ENCODE assay signal across 8 cellular contexts in the genomic region with DNA sequence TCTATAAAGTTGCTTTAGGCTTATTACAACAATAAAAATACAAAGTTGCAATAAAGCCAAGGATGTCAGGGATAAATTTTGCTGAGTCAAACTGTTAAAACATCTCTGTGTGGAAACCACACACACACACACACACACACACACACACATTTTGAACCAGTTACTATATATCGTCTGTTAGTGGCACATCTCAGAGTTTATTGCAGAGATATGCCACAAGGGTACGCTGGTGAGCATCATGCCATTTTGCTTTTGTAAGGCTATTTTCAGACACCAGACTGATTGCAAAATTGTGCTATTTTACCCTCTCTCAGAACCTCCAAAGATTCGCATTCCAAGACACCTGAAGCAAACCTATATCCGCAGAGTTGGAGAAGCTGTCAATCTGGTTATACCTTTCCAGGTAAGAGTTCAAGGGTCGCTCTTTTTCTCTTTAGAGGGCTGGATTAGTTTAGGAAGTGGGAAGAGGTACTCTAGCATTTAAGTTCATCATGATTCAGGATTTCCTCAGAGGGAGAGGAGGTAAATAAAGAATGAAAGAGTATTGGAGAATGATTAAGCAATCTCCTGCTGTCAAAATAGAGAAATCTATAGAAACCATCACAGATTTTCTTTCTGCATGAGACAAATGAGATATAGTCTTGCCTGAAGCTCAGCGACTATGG. TPM values are rescaled to one million over a fixed set of nuclear protein-coding genes. Genes with fewer than 3 reads are reported as not detected.
A peak's percentile ranks its signal among the peaks of the same experiment; 100 is the strongest.
DNase-seq lines count a peak whose midpoint lies in the region; ATAC-seq, FAIRE-seq and TF ChIP-seq lines count a peak whose summit lies in the region.

No MANE protein-coding gene starts in this region.

- H3K4me3 ChIP-seq in A673 (ENCODE audit: low read depth, low read length, poor library complexity, severe bottlenecking), result no peak overlapping the region
- H3K4me3 ChIP-seq in OCI-LY3 (ENCODE audit: low read length), result no peak overlapping the region
- no peak overlapping the region for H3K4me3 ChIP-seq in GM12878
- H3K4me3 ChIP-seq in keratinocyte (ENCODE audit: control insufficient read depth in 2 of 3, extremely low read depth in 1 of 3, insufficient read depth in 2 of 3, low read depth in 1 of 3, low read length in 3 of 3), result no peak overlapping the region
- H3K4me3 ChIP-seq in thoracic aorta, result no peak overlapping the region

- no peak for TF ChIP-seq EP300 in GM12878 (IDR thresholded peaks at IDR 0.05; ENCODE audit: borderline replicate concordance in 1 of 2, control insufficient read depth in 1 of 2, low read depth in 2 of 2, low read length in 2 of 2)

- TF ChIP-seq POLR2A in GM12878 (IDR thresholded peaks at IDR 0.05; ENCODE audit: low read depth, low read length), result no peak

- POLR2A ChIA-PET in A673 (lab: Charles Lee; ENCODE audit: low non-redundant PET), result no interaction called here
- POLR2A ChIA-PET in GM12878 (lab: Charles Lee), result no interaction called here

- dilution Hi-C loops in keratinocyte (cut with MboI; ENCODE audit: extremely low pct_ligation_motif_present, low sequenced_read_pairs), result no loop called here

- H3K36me3 ChIP-seq in A673 (ENCODE audit: insufficient read depth, low read length, poor library complexity, severe bottlenecking), result no peaks in the 10 kb centered on the region
- no peaks in the 10 kb centered on the region for H3K36me3 ChIP-seq in OCI-LY3 (replicated peaks; ENCODE audit: low read depth, low read length)
- H3K36me3 ChIP-seq in GM12878 (ENCODE audit: control insufficient read depth in 2 of 2, insufficient read depth in 2 of 2, low read length in 1 of 2), result no peaks in the 10 kb centered on the region
- no peaks in the 10 kb centered on the region for H3K36me3 ChIP-seq in keratinocyte (ENCODE audit: control insufficient read depth in 2 of 2, extremely low read depth in 1 of 2, insufficient read depth in 2 of 2, low read length in 2 of 2)
- H3K36me3 ChIP-seq in thoracic aorta, result no peaks in the 10 kb centered on the region

- H2AFZ ChIP-seq in OCI-LY3 (ENCODE audit: low read depth, low read length) (no peak overlapping the region), GM12878 (ENCODE audit: control insufficient read depth, low read depth, low read length) (no peak overlapping the region), keratinocyte (ENCODE audit: control insufficient read depth, low read length) (no peak overlapping the region)

- H3K4me1 ChIP-seq in A673 (ENCODE audit: insufficient read depth, low read length, poor library complexity, severe bottlenecking), result no peaks in the 10 kb centered on the region
- peaks cover 23% of the 10 kb centered on the region for H3K4me1 ChIP-seq in OCI-LY3 (ENCODE audit: low read length)
- peaks cover 3% of the 10 kb centered on the region; the same call in 1 of the 2 replicates for H3K4me1 ChIP-seq in GM12878 (ENCODE audit: control insufficient read depth, insufficient read depth, low read length)
- no peaks in the 10 kb centered on the region for H3K4me1 ChIP-seq in keratinocyte (ENCODE audit: control insufficient read depth, extremely low read depth, insufficient read depth, low read length)
- H3K4me1 ChIP-seq in thoracic aorta (ENCODE audit: control insufficient read depth in 1 of 2, low read depth in 2 of 2), result no peaks in the 10 kb centered on the region

- no peaks in the 10 kb centered on the region for H3K9me3 ChIP-seq in A673 (ENCODE audit: low read depth, low read length, poor library complexity, severe bottlenecking)
- no peaks in the 10 kb centered on the region for H3K9me3 ChIP-seq in OCI-LY3 (ENCODE audit: insufficient read depth, low read length)
- no peaks in the 10 kb centered on the region for H3K9me3 ChIP-seq in GM12878 (replicated peaks; ENCODE audit: control insufficient read depth, insufficient read depth, low read length)
- no peaks in the 10 kb centered on the region for H3K9me3 ChIP-seq in keratinocyte (ENCODE audit: control insufficient read depth, low read depth, low read length)
- no peaks in the 10 kb centered on the region for H3K9me3 ChIP-seq in thoracic aorta

- SMC1A ChIA-PET in GM12878 (lab: Charles Lee; ENCODE audit: uncharacterized antibody, unreplicated experiment), result interaction anchor here (0.9 to 1.6 kb wide), 3 partner anchors 23 to 1099 kb away, joined by 3 to 4 read pairs (median 3); no protein-coding TSS in a partner anchor

- in situ Hi-C loops in GM12878 (cut with MboI), result no loop called here

- FAIRE-seq in GM12878 (lab: Jason Lieb, UNC) (no peak), keratinocyte (lab: Jason Lieb, UNC) (no peak)

- 55% methylated on average over 6 of the region's 6 CpGs for WGBS in GM12878 (ENCODE audit: insufficient coverage, insufficient replicate concordance, low lambda C conversion rate, missing lambda C conversion rate)

- H3K27me3 ChIP-seq in A673 (replicated peaks; ENCODE audit: insufficient read depth, low read depth, low read length, poor library complexity) (no peaks in the 10 kb centered on the region), OCI-LY3 (ENCODE audit: low read depth, low read length) (peaks cover 58% of the 10 kb centered on the region), GM12878 (replicated peaks in 1 of 2; ENCODE audit: control insufficient read depth in 2 of 2, insufficient read depth in 2 of 2, low read length in 1 of 2) (no peaks in the 10 kb centered on the region; a peak in 1 of 4 replicates), keratinocyte (ENCODE audit: control insufficient read depth, extremely low read depth, insufficient read depth, low read length) (no peaks in the 10 kb centered on the region), thoracic aorta (replicated peaks; ENCODE audit: insufficient read depth) (no peaks in the 10 kb centered on the region)

- ATAC-seq in GM12878 (peak; percentile 58), thoracic aorta (ENCODE audit: insufficient number of reproducible peaks, low FRiP score, low read depth) (no peak), GM18867 (IDR thresholded peaks at IDR 0.05; ENCODE audit: unreplicated experiment) (no peak), HG02938 (IDR thresholded peaks at IDR 0.05; ENCODE audit: unreplicated experiment) (no peak)

- BruUV-seq in A673 (replicated peaks; lab: Mats Ljungman, UMichigan) (no TSS peak), GM12878 (replicated peaks; lab: Mats Ljungman, UMichigan) (no TSS peak)

- H3K9ac ChIP-seq in OCI-LY3 (ENCODE audit: low read length), result no peak overlapping the region
- H3K9ac ChIP-seq in GM12878 (ENCODE audit: control insufficient read depth, insufficient read depth, low read length), result no peak overlapping the region
- no peak overlapping the region for H3K9ac ChIP-seq in keratinocyte (ENCODE audit: control insufficient read depth, extremely low read depth, insufficient read depth, low read length)

- TF ChIP-seq RAD21 in GM12878 (IDR thresholded peaks at IDR 0.05; ENCODE audit: insufficient read depth, low read depth, low read length), result peak; percentile 49

- CTCF ChIA-PET in A673 (lab: Charles Lee) (no interaction called here), GM12878 (lab: Yijun Ruan, JAX) (interaction anchor here (0.9 to 1.1 kb wide), 3 partner anchors 85 to 170 kb away, joined by 3 to 4 read pairs (median 3); no protein-coding TSS in a partner anchor)

- TF ChIP-seq CTCF in A673 (conservative IDR thresholded peaks at IDR 0.05; ENCODE audit: low read depth, low read length) (peak; percentile 75), GM12873 (IDR thresholded peaks at IDR 0.05; ENCODE audit: insufficient read depth, low read depth, low read length, missing control alignments) (peak; percentile 68), OCI-LY3 (IDR thresholded peaks at IDR 0.05; ENCODE audit: low read depth, low read length) (peak; percentile 61), GM12878 (IDR thresholded peaks at IDR 0.05 in 2 of 3, conservative IDR thresholded peaks at IDR 0.05 in 1 of 3; ENCODE audit: control insufficient read depth in 2 of 3, extremely low read depth in 1 of 3, insufficient read depth in 1 of 3, low read depth in 3 of 3, low read length in 3 of 3) (peak; percentile 39 to 58 (median 47)), keratinocyte (optimal IDR thresholded peaks at IDR 0.05 in 1 of 3, IDR thresholded peaks at IDR 0.05 in 1 of 3, conservative IDR thresholded peaks at IDR 0.05 in 1 of 3; ENCODE audit: extremely low read depth in 1 of 3, insufficient read depth in 2 of 3, low read length in 3 of 3) (peak; percentile 40 to 59 (median 45)), thoracic aorta (IDR thresholded peaks at IDR 0.05) (peak; percentile 43)

- H3K27ac ChIP-seq in A673 (ENCODE audit: low read depth, low read length, poor library complexity, severe bottlenecking), result no peak overlapping the region
- no peak overlapping the region for H3K27ac ChIP-seq in OCI-LY3 (ENCODE audit: low read length)
- no peak overlapping the region for H3K27ac ChIP-seq in GM12878 (ENCODE audit: control insufficient read depth, insufficient read depth)
- no peak overlapping the region for H3K27ac ChIP-seq in keratinocyte (ENCODE audit: control insufficient read depth, insufficient read depth, low read length)
- no peak overlapping the region for H3K27ac ChIP-seq in thoracic aorta

- DNase-seq in A673 (ENCODE audit: low spot score) (peak; percentile 72), GM12878 (ENCODE audit: low read depth, low spot score) (no peak), keratinocyte (ENCODE audit: low read depth, low spot score) (no peak), thoracic aorta (ENCODE audit: low spot score) (no peak)

- intact Hi-C loops in A673 (cut with micrococcal nuclease; ENCODE audit: unreplicated experiment) (no loop called here), GM12878 (cut with micrococcal nuclease; ENCODE audit: unreplicated experiment) (no loop called here)

- H3K79me2 ChIP-seq in OCI-LY3 (ENCODE audit: low read length) (no peaks in the 10 kb centered on the region), GM12878 (ENCODE audit: control insufficient read depth, insufficient read depth, low read length) (no peaks in the 10 kb centered on the region), keratinocyte (ENCODE audit: control insufficient read depth, insufficient read depth, low read length) (no peaks in the 10 kb centered on the region)

- no peaks in the 10 kb centered on the region for H3K9me1 ChIP-seq in keratinocyte (ENCODE audit: control insufficient read depth, extremely low read depth, insufficient read depth, low read length)

- H4K20me1 ChIP-seq in OCI-LY3 (ENCODE audit: insufficient read depth, low read length), result no peaks in the 10 kb centered on the region
- H4K20me1 ChIP-seq in GM12878 (ENCODE audit: control insufficient read depth, insufficient read depth), result no peaks in the 10 kb centered on the region
- H4K20me1 ChIP-seq in keratinocyte (ENCODE audit: control insufficient read depth, extremely low read depth, insufficient read depth, low read length), result no peaks in the 10 kb centered on the region

- RAD21 ChIA-PET in GM12878 (lab: Charles Lee; ENCODE audit: unreplicated experiment), result no interaction called here

- H3K4me2 ChIP-seq in OCI-LY3 (ENCODE audit: low read length), result no peak overlapping the region
- H3K4me2 ChIP-seq in GM12878 (ENCODE audit: control insufficient read depth, insufficient read depth), result no peak overlapping the region
- no peak overlapping the region for H3K4me2 ChIP-seq in keratinocyte (ENCODE audit: control insufficient read depth, extremely low read depth, insufficient read depth, low read depth, low read length)

RNA-seq across cellular contexts. Expression of gene CHPT1, which starts 27.3 kb away (rescaled TPM):
- total RNA-seq in A673 (2021), result 30.2 and 31.6 TPM in 2 replicates
- total RNA-seq in GM12878 (2013; cell fraction: nucleolus; rRNA removed), result 5.9 and 11.6 TPM in 2 replicates
- 6.8 and 8.4 TPM in 2 replicates for total RNA-seq in GM12878 (2014; rRNA removed)
- 3.6 and 4.1 TPM in 2 replicates for total RNA-seq in GM12878 (2014; rRNA removed; fragmentation: Illumina TruSeq; extraction: Trizol)
- total RNA-seq in GM12878 (2021), result 5.2 and 5.3 TPM in 2 replicates
- polyA plus RNA-seq in GM12878 (2011; ENCODE audit: low read depth), result 4.5 TPM
- 4.3 and 4.9 TPM in 2 replicates for polyA plus RNA-seq in GM12878 (2011; rRNA removed)
- polyA plus RNA-seq in GM12878 (2011; cell fraction: cytosol; rRNA removed), result 1.8 and 2.3 TPM in 2 replicates
- 2.6 and 3.1 TPM in 2 replicates for polyA plus RNA-seq in GM12878 (2011; cell fraction: nucleus; rRNA removed)
- polyA plus RNA-seq in GM12878 (2012), result 8.0 and 10.0 TPM in 2 replicates
- polyA plus RNA-seq in GM12878 (2014; fragmentation: Illumina TruSeq; extraction: Trizol), result 2.7 and 3.4 TPM in 2 replicates
- polyA plus RNA-seq in GM12878 (2014; fragmentation: Nextera tagmentation; extraction: Ambion mirVana), result 1 to 10 TPM in 1 of 2 experiments, under 1 TPM in 1; 0.85 to 1.7 TPM
- 4.3 and 4.5 TPM in 2 replicates for polyA plus RNA-seq in GM12878 (2014; rRNA removed)
- 10 to 100 TPM in 1 of 2 experiments, 1 to 10 TPM in 1; 1.5 to 10.2 TPM for polyA plus RNA-seq in GM12878 (2016; fragmentation: Nextera tagmentation; extraction: Ambion mirVana)
- polyA minus RNA-seq in GM12878 (2011; rRNA and poly(A)+ RNA removed), result 1.2 and 2.4 TPM in 2 replicates
- 0.94 and 3.0 TPM in 2 replicates for polyA minus RNA-seq in GM12878 (2011; cell fraction: cytosol; rRNA and poly(A)+ RNA removed)
- 4.6 and 7.3 TPM in 2 replicates for polyA minus RNA-seq in GM12878 (2011; cell fraction: nucleus; rRNA and poly(A)+ RNA removed)
- polyA plus RNA-seq in keratinocyte, result 4.7 to 12.7 TPM (median 7.8 TPM) in 3 replicates
- polyA plus RNA-seq in keratinocyte (2011; ENCODE audit: low read depth), result not detected
- polyA plus RNA-seq in keratinocyte (2011; cell fraction: cytosol; rRNA removed), result 5.6 and 12.0 TPM in 2 replicates
- 3.1 and 4.2 TPM in 2 replicates for polyA plus RNA-seq in keratinocyte (2011; cell fraction: nucleus; rRNA removed)
- 1.3 and 10.8 TPM in 2 replicates for polyA plus RNA-seq in keratinocyte (2012; ENCODE audit: low replicate concordance)
- polyA minus RNA-seq in keratinocyte, result 3.5 to 4.9 TPM (median 4.3 TPM) in 3 replicates
- polyA minus RNA-seq in keratinocyte (2011; cell fraction: cytosol; rRNA and poly(A)+ RNA removed), result 5.8 TPM
- polyA minus RNA-seq in keratinocyte (2011; cell fraction: nucleus; rRNA and poly(A)+ RNA removed), result 2.0 and 3.3 TPM in 2 replicates
- 10 to 100 TPM; 47.6 to 64.2 TPM for total RNA-seq in thoracic aorta
